Comparison of ENCODE assay signal across 20 cellular contexts in genomic region chr2:138677179-138677578, GRCh38.
"Had no signal": no experiment of that assay in that cellular context is flagged by ENCODE, and none has a peak within 500 bp of the region (broad histone marks: within the 10 kb centered on the region; RNA-seq: fewer than 3 reads in every experiment).

No MANE protein-coding gene starts in this region.

- ATAC-seq: left colon; mucosa of descending colon; naive thymus-derived CD4-positive, alpha-beta T cell; natural killer cell treated with Interleukin-12 subunit alpha and Interleukin-12 subunit beta and Interleukin-15 and Interleukin-18, amount 100 ng/mL, for 72 hours; sciatic nerve; stimulated activated naive B cell treated with anti-CD40 and anti-IgM and Interleukin-4, amounts not matched to agents 10 μg/mL and 1 μg/mL and 100 μg/mL, for 72 hours; stimulated activated naive CD8-positive, alpha-beta T cell treated with anti-CD3 and anti-CD28 coated beads, Interleukin-15, Interleukin-2, amounts not matched to agents 100 U/mL and 50 U/mL, for 24 hours; upper lobe of right lung had no signal

- DNase-seq: hypothalamus; immature natural killer cell; kidney; left colon; left ventricle myocardium inferior; midbrain; mucosa of descending colon; naive thymus-derived CD4-positive, alpha-beta T cell; ovary; stimulated activated CD4-positive, alpha-beta T cell treated with anti-CD3 and anti-CD28 coated beads, Interleukin-12 subunit alpha, Interleukin-12 subunit beta, amount 100 ng/mL, for 4 hours; stimulated activated CD4-positive, alpha-beta T cell treated with anti-CD3 and anti-CD28 coated beads, Interleukin-15, amount 100 ng/mL, for 24 hours; stimulated activated CD4-positive, alpha-beta T cell treated with anti-CD3 and anti-CD28 coated beads, Interleukin-2, amount 100 ng/mL, for 24 hours; stimulated activated CD4-positive, alpha-beta T cell treated with anti-CD3 and anti-CD28 coated beads, Interleukin-4, amount 100 ng/mL, for 1 hour; stimulated activated naive B cell treated with anti-CD40 and anti-IgM and Interleukin-4, amounts not matched to agents 10 μg/mL and 1 μg/mL and 100 μg/mL, for 72 hours; stimulated activated naive CD8-positive, alpha-beta T cell treated with anti-CD3 and anti-CD28 coated beads, Interleukin-15, Interleukin-2, amounts not matched to agents 100 U/mL and 50 U/mL, for 24 hours; tibial artery; trophoblast cell; upper lobe of right lung had no signal
